28 cellular contexts compared by ENCODE assay signal in genomic region chr1:167746988-167747655, GRCh38. TPM values are rescaled to one million over a fixed set of nuclear protein-coding genes. Genes with fewer than 3 reads are reported as not detected.
A peak's percentile ranks its signal among the peaks of the same experiment; 100 is the strongest.
DNase-seq lines count a peak whose midpoint lies in the region; ATAC-seq and TF ChIP-seq lines count a peak whose summit lies in the region.
"Had no signal": no experiment of that assay in that cellular context is flagged by ENCODE, and none has a peak within 500 bp of the region (broad histone marks: within the 10 kb centered on the region; RNA-seq: fewer than 3 reads in every experiment).

No MANE protein-coding gene starts in this region.

- CTCF ChIA-PET in MCF 10A (lab: Yijun Ruan, JAX) = interaction anchor here (0.6 to 0.7 kb wide), 2 partner anchors 97 to 341 kb away, joined by 3 read pairs; no protein-coding TSS in a partner anchor
- CTCF ChIA-PET in PC-9 (lab: Charles Lee) = interaction anchor here (0.6 kb wide), 1 partner anchor 183 kb away, joined by 3 read pairs; no protein-coding TSS in a partner anchor

- TF ChIP-seq CTCF in MCF 10A (IDR thresholded peaks at IDR 0.05; ENCODE audit: unreplicated experiment) (no peak), breast epithelium (IDR thresholded peaks at IDR 0.05) (no peak), chondrocyte (IDR thresholded peaks at IDR 0.05) (no peak), PC-9 (conservative IDR thresholded peaks at IDR 0.05) (no peak)

- BruUV-seq in MCF 10A (replicated peaks; lab: Mats Ljungman, UMichigan) (no TSS peak), PC-9 (replicated peaks; lab: Mats Ljungman, UMichigan) (no TSS peak)

- H4K20me1 ChIP-seq in PC-9 (ENCODE audit: insufficient read depth) = no peaks in the 10 kb centered on the region

- POLR2A ChIA-PET in MCF 10A (lab: Yijun Ruan, JAX) = interaction anchor here (0.6 to 3.5 kb wide), 5 partner anchors 18 to 49 kb away, joined by 3 to 24 read pairs (median 5); no protein-coding TSS in a partner anchor
- POLR2A ChIA-PET in PC-9 (lab: Charles Lee; ENCODE audit: unreplicated experiment) = no interaction called here

- intact Hi-C loops in MCF 10A (cut with micrococcal nuclease) = no loop called here
- intact Hi-C loops in breast epithelium (cut with DNase I; ENCODE audit: low total_unique reads) = no loop called here
- intact Hi-C loops in PC-9 (cut with micrococcal nuclease; ENCODE audit: unreplicated experiment) = no loop called here

- no peak for ATAC-seq in stimulated activated naive B cell treated with anti-CD40 and anti-IgM and Interleukin-4, amounts not matched to agents 10 μg/mL and 1 μg/mL and 100 μg/mL, for 72 hours (replicated peaks)
- no peak for ATAC-seq in HG02981 (IDR thresholded peaks at IDR 0.05; ENCODE audit: unreplicated experiment)
- ATAC-seq: HCT116; naive thymus-derived CD8-positive, alpha-beta T cell had no signal

- DNase-seq in MCF 10A (ENCODE audit: unreplicated experiment) = no peak
- no peak for DNase-seq in breast epithelium (ENCODE audit: low spot score in 2 of 2)
- no peak for DNase-seq in chondrocyte (ENCODE audit: low spot score)
- DNase-seq in stimulated activated naive B cell treated with anti-CD40 and anti-IgM and Interleukin-4, amounts not matched to agents 10 μg/mL and 1 μg/mL and 100 μg/mL, for 72 hours = no peak
- DNase-seq in PC-9 = no peak
- DNase-seq in immature natural killer cell = no peak
- DNase-seq: 8988T; activated CD4-positive, alpha-beta T cell treated with anti-CD3 and anti-CD28 coated beads for 48 hours; activated naive CD4-positive, alpha-beta T cell treated with anti-CD3 and anti-CD28 coated beads for 36 hours; activated T-cell treated with anti-CD3 and anti-CD28 coated beads, Interleukin-2, amount 50 U/mL, for 48 hours; AML-193; DMS153; effector CD8-positive, alpha-beta T cell; glutamatergic neuron; KBM-7; midbrain; naive thymus-derived CD8-positive, alpha-beta T cell; NCI-H1417 treated with DMSO at 0.1 percent for 48 hours; NCI-H748 treated with DMSO at 0.1 percent for 48 hours; ovary; retina; SHP77 had no signal

- H3K9me3 Mint-ChIP-seq in MCF 10A (ENCODE audit: unreplicated experiment) (no peaks in the 10 kb centered on the region), IgD-negative memory B cell (no peaks in the 10 kb centered on the region), chondrocyte (ENCODE audit: low read depth) (no peaks in the 10 kb centered on the region), immature natural killer cell (no peaks in the 10 kb centered on the region)
- H3K9me3 Mint-ChIP-seq in stimulated activated naive B cell treated with anti-CD40 and anti-IgM and Interleukin-4, amounts not matched to agents 10 μg/mL and 1 μg/mL and 100 μg/mL, for 72 hours = no peaks in the 10 kb centered on the region
- H3K9me3 Mint-ChIP-seq: activated naive CD4-positive, alpha-beta T cell treated with anti-CD3 and anti-CD28 coated beads for 36 hours; naive thymus-derived CD8-positive, alpha-beta T cell; T-helper 2 cell treated with Interferon-gamma antibody and Interleukin-4, amounts not matched to agents 5 μg/mL and 100 μg/mL, for 36 hours had no signal

- H3K4me3 ChIP-seq in breast epithelium (no peak overlapping the region), PC-9 (no peak overlapping the region)
- H3K4me3 ChIP-seq: ovary, skin epidermis, tibial nerve had no signal

- H2AFZ ChIP-seq in PC-9 = no peak overlapping the region

- H3K36me3 ChIP-seq in breast epithelium (no peaks in the 10 kb centered on the region), PC-9 (ENCODE audit: low read depth) (no peaks in the 10 kb centered on the region)
- H3K36me3 ChIP-seq: ovary, tibial nerve had no signal

- TF ChIP-seq POLR2A in breast epithelium (IDR thresholded peaks at IDR 0.05) = no peak

- H3K9me3 ChIP-seq in breast epithelium (no peaks in the 10 kb centered on the region), PC-9 (ENCODE audit: insufficient read depth, low read depth) (no peaks in the 10 kb centered on the region)
- H3K9me3 ChIP-seq: ovary, tibial nerve had no signal

- H3K4me1 Mint-ChIP-seq in MCF 10A (ENCODE audit: insufficient read depth, unreplicated experiment) (peaks cover 50% of the 10 kb centered on the region), IgD-negative memory B cell (peaks cover 40 to 60% (median 48%) of the 10 kb centered on the region in 3 donors), chondrocyte (ENCODE audit: low read depth) (peaks cover 84% of the 10 kb centered on the region), immature natural killer cell (peaks cover 0 to 14% of the 10 kb centered on the region in 2 donors)
- peaks cover 26 to 56% of the 10 kb centered on the region in 2 donors for H3K4me1 Mint-ChIP-seq in stimulated activated naive B cell treated with anti-CD40 and anti-IgM and Interleukin-4, amounts not matched to agents 10 μg/mL and 1 μg/mL and 100 μg/mL, for 72 hours

- no peak overlapping the region for H3K4me2 ChIP-seq in PC-9

- H3F3A ChIP-seq in PC-9 (ENCODE audit: insufficient read depth, low read depth) = 0 out of 2 replicates have a peak, but pooled peaks cover 3% of the 10 kb centered on the region

- H3K27ac ChIP-seq in breast epithelium = no peak overlapping the region
- no peak overlapping the region for H3K27ac ChIP-seq in PC-9
- H3K27ac ChIP-seq: ovary, tibial nerve had no signal

- H3K27me3 ChIP-seq in breast epithelium = no peaks in the 10 kb centered on the region
- no peaks in the 10 kb centered on the region for H3K27me3 ChIP-seq in PC-9 (ENCODE audit: insufficient read depth, low read depth)
- H3K27me3 ChIP-seq: ovary, tibial nerve had no signal

- H3K9me2 ChIP-seq in PC-9 (ENCODE audit: insufficient read depth) = no peaks in the 10 kb centered on the region

- H3K36me3 Mint-ChIP-seq in MCF 10A (ENCODE audit: insufficient read depth, unreplicated experiment) (peaks cover 24% of the 10 kb centered on the region), IgD-negative memory B cell (peaks cover 2% of the 10 kb centered on the region), chondrocyte (ENCODE audit: low read depth) (no peaks in the 10 kb centered on the region), immature natural killer cell (no peaks in the 10 kb centered on the region)
- no peaks in the 10 kb centered on the region for H3K36me3 Mint-ChIP-seq in stimulated activated naive B cell treated with anti-CD40 and anti-IgM and Interleukin-4, amounts not matched to agents 10 μg/mL and 1 μg/mL and 100 μg/mL, for 72 hours
- H3K36me3 Mint-ChIP-seq: naive thymus-derived CD8-positive, alpha-beta T cell had no signal

- peaks cover 88% of the 10 kb centered on the region for H3K79me2 ChIP-seq in PC-9 (ENCODE audit: low read depth)

- no peak overlapping the region for H3K4me3 Mint-ChIP-seq in MCF 10A (ENCODE audit: unreplicated experiment)
- H3K4me3 Mint-ChIP-seq in IgD-negative memory B cell = peak overlapping the region; percentile 2 to 74 (median 46)
- no peak overlapping the region for H3K4me3 Mint-ChIP-seq in chondrocyte (ENCODE audit: unreplicated experiment)
- no peak overlapping the region for H3K4me3 Mint-ChIP-seq in stimulated activated naive B cell treated with anti-CD40 and anti-IgM and Interleukin-4, amounts not matched to agents 10 μg/mL and 1 μg/mL and 100 μg/mL, for 72 hours
- H3K4me3 Mint-ChIP-seq in immature natural killer cell = no peak overlapping the region
- H3K4me3 Mint-ChIP-seq: activated naive CD4-positive, alpha-beta T cell treated with anti-CD3 and anti-CD28 coated beads for 36 hours; T-helper 2 cell treated with Interferon-gamma antibody and Interleukin-4, amounts not matched to agents 5 μg/mL and 100 μg/mL, for 36 hours had no signal

- H3K27ac Mint-ChIP-seq in MCF 10A (ENCODE audit: low read depth, unreplicated experiment) (peak overlapping the region; percentile 50), IgD-negative memory B cell (peak overlapping the region; percentile 77 to 94 (median 90)), chondrocyte (ENCODE audit: unreplicated experiment) (peak overlapping the region; percentile 3), immature natural killer cell (no peak overlapping the region)
- peak overlapping the region; percentile 62 for H3K27ac Mint-ChIP-seq in stimulated activated naive B cell treated with anti-CD40 and anti-IgM and Interleukin-4, amounts not matched to agents 10 μg/mL and 1 μg/mL and 100 μg/mL, for 72 hours
- H3K27ac Mint-ChIP-seq: activated naive CD4-positive, alpha-beta T cell treated with anti-CD3 and anti-CD28 coated beads for 36 hours; naive thymus-derived CD8-positive, alpha-beta T cell; T-helper 2 cell treated with Interferon-gamma antibody and Interleukin-4, amounts not matched to agents 5 μg/mL and 100 μg/mL, for 36 hours had no signal

- no peaks in the 10 kb centered on the region for H3K27me3 Mint-ChIP-seq in MCF 10A (ENCODE audit: insufficient read depth, unreplicated experiment)
- H3K27me3 Mint-ChIP-seq in IgD-negative memory B cell = no peaks in the 10 kb centered on the region
- no peaks in the 10 kb centered on the region for H3K27me3 Mint-ChIP-seq in chondrocyte (ENCODE audit: low read depth)
- H3K27me3 Mint-ChIP-seq in stimulated activated naive B cell treated with anti-CD40 and anti-IgM and Interleukin-4, amounts not matched to agents 10 μg/mL and 1 μg/mL and 100 μg/mL, for 72 hours = no peaks in the 10 kb centered on the region
- peaks cover 0 to 4% (median 0%) of the 10 kb centered on the region in 3 donors for H3K27me3 Mint-ChIP-seq in immature natural killer cell (ENCODE audit: low read depth in 3 of 3)

- peaks cover 0 to 4% of the 10 kb centered on the region in 2 donors for H3K4me1 ChIP-seq in breast epithelium
- H3K4me1 ChIP-seq in PC-9 (replicated peaks; ENCODE audit: insufficient read depth) = peaks cover 6% of the 10 kb centered on the region; the same call in 1 of the 2 replicates

RNA-seq across cellular contexts. Expression of gene MPZL1, which starts 25.3 kb away (rescaled TPM):
- total RNA-seq in MCF 10A (2022) (164 and 169 TPM in 2 replicates), breast epithelium (10 to 100 TPM; 43.5 to 86.8 (median 86.2) TPM), chondrocyte (195 to 215 TPM (median 198 TPM) in 3 replicates), PC-9 (2021) (67.8 and 80.3 TPM in 2 replicates)
- polyA plus RNA-seq in IgD-negative memory B cell (33.8 TPM), immature natural killer cell (10 to 100 TPM in 2 of 3 donors, 1 to 10 TPM in 1; 6.8 to 14.3 (median 12.1) TPM)

Comparison
In these comparisons a context has a peak if more than half of its experiments do, and no peak if none do; other contexts are left out.
1. H3K27ac Mint-ChIP-seq: peak in MCF 10A (single experiment), IgD-negative memory B cell (3 of 3), chondrocyte (single experiment) and stimulated activated naive B cell treated with anti-CD40 and anti-IgM and Interleukin-4, amounts not matched to agents 10 μg/mL and 1 μg/mL and 100 μg/mL, for 72 hours (single experiment); none in immature natural killer cell (0 of 6).
2. H3K4me3 Mint-ChIP-seq: peak in IgD-negative memory B cell (4 of 4); none in MCF 10A (single experiment), chondrocyte (single experiment), stimulated activated naive B cell treated with anti-CD40 and anti-IgM and Interleukin-4, amounts not matched to agents 10 μg/mL and 1 μg/mL and 100 μg/mL, for 72 hours (0 of 2) and immature natural killer cell (0 of 5).